Comparison of ENCODE assay signal across 2 cellular contexts in genomic region chr11:18699848-18700261, GRCh38.
TF ChIP-seq lines count a peak whose summit lies in the region.

No MANE protein-coding gene starts in this region.

TF ChIP-seq in SK-N-SH, 30 proteins besides CTCF, POLR2A, EP300 and RAD21 (continued from another document):
- TF ChIP-seq USF1 (IDR thresholded peaks at IDR 0.05; ENCODE audit: borderline replicate concordance, low read depth) (no peak), GATA2 (CRISPR knock-in tag; IDR thresholded peaks at IDR 0.05) (no peak), RCOR1 (IDR thresholded peaks at IDR 0.05; ENCODE audit: low read length) (no peak), FOSL2 (IDR thresholded peaks at IDR 0.05; ENCODE audit: borderline replicate concordance, low read depth) (no peak), MXI1 (IDR thresholded peaks at IDR 0.05; ENCODE audit: low read depth, low read length) (no peak), NRF1 (IDR thresholded peaks at IDR 0.05; ENCODE audit: low read depth, low read length) (no peak), FOXJ3 (CRISPR knock-in tag; IDR thresholded peaks at IDR 0.05) (no peak), FOXM1 (IDR thresholded peaks at IDR 0.05; ENCODE audit: low read depth) (no peak), MAX (IDR thresholded peaks at IDR 0.05; ENCODE audit: low read depth) (no peak)

TF ChIP-seq in SK-N-SH treated with all-trans-retinoic acid at 6 μM for 48 hours, 23 proteins besides CTCF, POLR2A, EP300 and RAD21 (continued from another document):
- TF ChIP-seq POU6F1 (CRISPR knock-in tag; IDR thresholded peaks at IDR 0.05; ENCODE audit: borderline replicate concordance, low read depth) (no peak), CREB5 (CRISPR knock-in tag; IDR thresholded peaks at IDR 0.05; ENCODE audit: low read depth) (no peak), RARB (CRISPR knock-in tag; IDR thresholded peaks at IDR 0.05) (no peak), CSRNP3 (CRISPR knock-in tag; IDR thresholded peaks at IDR 0.05) (no peak)
